Comparison of ENCODE assay signal across 21 cellular contexts in the genomic region with DNA sequence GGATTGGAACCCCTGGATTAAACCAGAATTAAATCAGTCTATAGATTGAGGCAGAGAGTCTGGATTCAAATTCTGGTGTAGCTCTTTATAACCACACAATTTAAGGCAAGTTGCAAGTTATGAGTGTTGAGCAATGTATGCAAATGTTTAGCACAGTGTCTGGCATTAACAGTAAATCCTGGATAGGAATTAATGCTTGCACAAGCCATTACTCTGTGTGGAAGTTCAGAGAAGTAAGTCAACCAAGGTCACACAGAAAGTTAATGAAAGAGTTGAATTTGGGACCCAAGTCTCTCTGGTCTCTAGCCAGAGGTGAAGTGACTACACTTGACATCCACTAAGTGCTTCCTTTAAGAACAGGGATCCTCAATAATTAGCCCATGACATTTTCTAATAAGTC. TPM values are rescaled to one million over a fixed set of nuclear protein-coding genes. Genes with fewer than 3 reads are reported as not detected.
"Had no signal": no experiment of that assay in that cellular context is flagged by ENCODE, and none has a peak within 500 bp of the region (broad histone marks: within the 10 kb centered on the region; RNA-seq: fewer than 3 reads in every experiment).

No MANE protein-coding gene starts in this region.

- H3K27me3 ChIP-seq: body of pancreas, thyroid gland had no signal

- H3K4me3 Mint-ChIP-seq: activated B cell treated with CpG ODN at 0.5 μM for 24 hours; activated CD4-positive, alpha-beta memory T cell treated with anti-CD3 and anti-CD28 coated beads for 36 hours; activated CD8-positive, alpha-beta memory T cell treated with anti-CD3 and anti-CD28 coated beads, Interleukin-2, amount 10 ng/mL, durations not matched to agents 7 days and 5 days; activated naive CD8-positive, alpha-beta T cell treated with anti-CD3 and anti-CD28 coated beads, Interleukin-2, amount 10 ng/mL, durations not matched to agents 7 days and 5 days; endodermal cell; nephron progenitor cell; T-helper 2 cell treated with Interferon-gamma antibody and Interleukin-4, amounts not matched to agents 5 μg/mL and 100 μg/mL, for 36 hours had no signal

- H3K27ac Mint-ChIP-seq: activated B cell treated with CpG ODN at 0.5 μM for 24 hours; activated CD4-positive, alpha-beta memory T cell treated with anti-CD3 and anti-CD28 coated beads for 36 hours; activated CD8-positive, alpha-beta memory T cell treated with anti-CD3 and anti-CD28 coated beads, Interleukin-2, amount 10 ng/mL, durations not matched to agents 7 days and 5 days; activated naive CD8-positive, alpha-beta T cell treated with anti-CD3 and anti-CD28 coated beads, Interleukin-2, amount 10 ng/mL, durations not matched to agents 7 days and 5 days; endodermal cell; nephron progenitor cell; T-helper 2 cell treated with Interferon-gamma antibody and Interleukin-4, amounts not matched to agents 5 μg/mL and 100 μg/mL, for 36 hours had no signal

- H3K27me3 Mint-ChIP-seq: activated CD8-positive, alpha-beta memory T cell treated with anti-CD3 and anti-CD28 coated beads, Interleukin-2, amount 10 ng/mL, durations not matched to agents 7 days and 5 days had no signal

- H3K27ac ChIP-seq: body of pancreas, epithelial cell of prostate, thyroid gland had no signal

- H3K36me3 Mint-ChIP-seq: activated CD4-positive, alpha-beta memory T cell treated with anti-CD3 and anti-CD28 coated beads for 36 hours; activated CD8-positive, alpha-beta memory T cell treated with anti-CD3 and anti-CD28 coated beads, Interleukin-2, amount 10 ng/mL, durations not matched to agents 7 days and 5 days; activated naive CD8-positive, alpha-beta T cell treated with anti-CD3 and anti-CD28 coated beads, Interleukin-2, amount 10 ng/mL, durations not matched to agents 7 days and 5 days had no signal

- DNase-seq: activated B cell treated with CpG ODN at 0.5 μM for 24 hours; activated CD4-positive, alpha-beta memory T cell treated with anti-CD3 and anti-CD28 coated beads for 36 hours; activated CD4-positive, alpha-beta T cell treated with anti-CD3 and anti-CD28 coated beads for 4 hours; activated CD8-positive, alpha-beta memory T cell treated with anti-CD3 and anti-CD28 coated beads, Interleukin-2, amount 10 ng/mL, durations not matched to agents 7 days and 5 days; activated naive CD8-positive, alpha-beta T cell treated with anti-CD3 and anti-CD28 coated beads, Interleukin-2, amount 10 ng/mL, durations not matched to agents 7 days and 5 days; central memory CD4-positive, alpha-beta T cell; endodermal cell; foreskin fibroblast; nephron progenitor cell; stimulated activated CD4-positive, alpha-beta T cell treated with anti-CD3 and anti-CD28 coated beads, Interleukin-12 subunit alpha, Interleukin-12 subunit beta, amount 100 ng/mL, for 4 hours; stimulated activated CD4-positive, alpha-beta T cell treated with anti-CD3 and anti-CD28 coated beads, Interleukin-1b, Interleukin-23, amount 100 ng/mL, for 48 hours; stimulated activated CD8-positive, alpha-beta memory T cell treated with anti-CD3 and anti-CD28 coated beads, Interleukin-4, amount 100 ng/mL, for 48 hours; stimulated activated naive CD4-positive, alpha-beta T cell had no signal

- H3K36me3 ChIP-seq: thyroid gland had no signal

- H3K4me1 Mint-ChIP-seq: activated CD8-positive, alpha-beta memory T cell treated with anti-CD3 and anti-CD28 coated beads, Interleukin-2, amount 10 ng/mL, durations not matched to agents 7 days and 5 days; endodermal cell; nephron progenitor cell had no signal

- H3K4me3 ChIP-seq: body of pancreas, lung, thyroid gland had no signal

- ATAC-seq: activated CD8-positive, alpha-beta memory T cell treated with anti-CD3 and anti-CD28 coated beads, Interleukin-2, amount 10 ng/mL, durations not matched to agents 7 days and 5 days; body of pancreas had no signal

- H3K4me1 ChIP-seq: body of pancreas, thyroid gland had no signal

- H3K9me3 Mint-ChIP-seq: activated B cell treated with CpG ODN at 0.5 μM for 24 hours; activated CD4-positive, alpha-beta memory T cell treated with anti-CD3 and anti-CD28 coated beads for 36 hours; activated naive CD8-positive, alpha-beta T cell treated with anti-CD3 and anti-CD28 coated beads, Interleukin-2, amount 10 ng/mL, durations not matched to agents 7 days and 5 days; endodermal cell; nephron progenitor cell; T-helper 2 cell treated with Interferon-gamma antibody and Interleukin-4, amounts not matched to agents 5 μg/mL and 100 μg/mL, for 36 hours had no signal

- H3K9me3 ChIP-seq: body of pancreas, thyroid gland had no signal

RNA-seq across cellular contexts. Expression of a gene that starts 2.0 kb away (rescaled TPM):
- total RNA-seq: activated B cell treated with CpG ODN at 0.5 μM for 24 hours; activated CD4-positive, alpha-beta memory T cell treated with anti-CD3 and anti-CD28 coated beads for 36 hours; activated CD8-positive, alpha-beta memory T cell treated with anti-CD3 and anti-CD28 coated beads, Interleukin-2, amount 10 ng/mL, durations not matched to agents 7 days and 5 days; endodermal cell; glomerular endothelial cell; myocyte; renal cortical epithelial cell had no signal
